Comparison of ENCODE assay signal across 17 cellular contexts in the genomic region with DNA sequence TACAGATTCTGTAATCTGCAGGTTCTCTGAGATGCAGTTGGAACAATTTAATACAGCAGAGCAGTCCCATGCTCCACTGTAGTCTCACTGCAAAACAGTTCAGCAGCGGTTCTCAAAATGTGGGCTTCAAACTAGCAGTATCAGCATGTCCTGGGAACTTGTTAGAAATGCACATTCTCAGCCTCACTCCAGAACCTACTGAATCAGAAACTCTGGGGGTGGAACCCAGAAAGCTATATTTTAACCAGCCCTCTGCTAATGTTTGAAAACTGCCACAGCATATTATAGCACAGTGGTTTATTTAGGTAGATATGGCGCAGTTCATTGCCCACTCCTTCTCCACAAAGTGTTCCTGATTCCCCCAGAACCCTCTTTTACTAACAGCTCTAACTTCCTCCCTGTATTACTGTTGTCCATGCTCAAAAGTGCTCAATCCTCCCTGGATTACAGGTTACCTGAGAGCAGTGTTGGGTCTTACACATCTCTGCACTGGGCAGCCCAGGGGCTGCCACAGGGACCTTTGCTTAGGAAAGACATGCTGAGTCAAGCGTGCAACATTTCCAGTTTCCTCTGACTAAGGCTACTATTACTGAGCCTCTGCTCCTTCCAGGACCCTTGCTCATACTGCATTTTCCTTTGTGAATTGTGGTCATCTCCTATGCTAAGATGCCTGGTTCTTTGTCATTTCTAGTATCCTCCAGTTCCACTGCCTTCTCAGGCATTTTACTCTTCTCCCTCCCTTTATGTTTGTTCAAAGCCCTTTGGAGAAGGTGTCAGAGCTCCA. TPM values are rescaled to one million over a fixed set of nuclear protein-coding genes. Genes with fewer than 3 reads are reported as not detected.
A peak's percentile ranks its signal among the peaks of the same experiment; 100 is the strongest.
DNase-seq lines count a peak whose midpoint lies in the region; ATAC-seq lines count a peak whose summit lies in the region.
"Had no signal": no experiment of that assay in that cellular context is flagged by ENCODE, and none has a peak within 500 bp of the region (broad histone marks: within the 10 kb centered on the region; RNA-seq: fewer than 3 reads in every experiment).

No MANE protein-coding gene starts in this region.

- H3K4me1 Mint-ChIP-seq in stimulated activated effector memory CD8-positive, alpha-beta T cell treated with anti-CD3 and anti-CD28 coated beads, Interleukin-12 subunit alpha, Interleukin-12 subunit beta, amount 100 ng/mL, for 72 hours = peaks cover 6% of the 10 kb centered on the region
- H3K4me1 Mint-ChIP-seq in activated T-cell treated with anti-CD3 and anti-CD28 coated beads, Interleukin-2, amount 50 U/mL, for 4 hours (ENCODE audit: low read depth) = no peaks in the 10 kb centered on the region
- H3K4me1 Mint-ChIP-seq: brain had no signal

- H3K4me1 ChIP-seq in GM23248 (ENCODE audit: insufficient read depth) = peaks cover 25% of the 10 kb centered on the region
- H3K4me1 ChIP-seq: suprapubic skin had no signal

- H3F3A ChIP-seq in GM23248 (ENCODE audit: insufficient read depth) = peaks cover 12% of the 10 kb centered on the region

- no peak overlapping the region for H3K4me3 Mint-ChIP-seq in stimulated activated effector memory CD8-positive, alpha-beta T cell treated with anti-CD3 and anti-CD28 coated beads, Interleukin-12 subunit alpha, Interleukin-12 subunit beta, amount 100 ng/mL, for 72 hours
- no peak overlapping the region for H3K4me3 Mint-ChIP-seq in activated T-cell treated with anti-CD3 and anti-CD28 coated beads, Interleukin-2, amount 50 U/mL, for 4 hours
- H3K4me3 Mint-ChIP-seq: brain, H9, neural crest cell had no signal

- H4K20me1 ChIP-seq in GM23248 (ENCODE audit: insufficient read depth) = no peaks in the 10 kb centered on the region

- H3K27ac Mint-ChIP-seq in stimulated activated effector memory CD8-positive, alpha-beta T cell treated with anti-CD3 and anti-CD28 coated beads, Interleukin-12 subunit alpha, Interleukin-12 subunit beta, amount 100 ng/mL, for 72 hours = no peak overlapping the region
- H3K27ac Mint-ChIP-seq: brain, H9 had no signal

- no peaks in the 10 kb centered on the region for H3K79me2 ChIP-seq in GM23248 (ENCODE audit: insufficient read depth)

- no peaks in the 10 kb centered on the region for H3K9me3 ChIP-seq in GM23248 (ENCODE audit: low read depth)
- no peaks in the 10 kb centered on the region for H3K9me3 ChIP-seq in SK-N-MC (ENCODE audit: low read depth, low read length)
- H3K9me3 ChIP-seq: suprapubic skin had no signal

- no peaks in the 10 kb centered on the region for H3K9me3 Mint-ChIP-seq in stimulated activated effector memory CD8-positive, alpha-beta T cell treated with anti-CD3 and anti-CD28 coated beads, Interleukin-12 subunit alpha, Interleukin-12 subunit beta, amount 100 ng/mL, for 72 hours
- no peaks in the 10 kb centered on the region for H3K9me3 Mint-ChIP-seq in activated T-cell treated with anti-CD3 and anti-CD28 coated beads, Interleukin-2, amount 50 U/mL, for 4 hours
- H3K9me3 Mint-ChIP-seq: neural crest cell had no signal

- peak overlapping the region; percentile 49 for H3K4me2 ChIP-seq in GM23248 (ENCODE audit: unreplicated experiment)

- in situ Hi-C loops in GM23248 (cut with MboI) = no loop called here

- H3K9ac ChIP-seq in GM23248 (peak overlapping the region; percentile 46; the same call in 1 of the 2 replicates), SK-N-MC (ENCODE audit: insufficient read length) (peak overlapping the region; percentile 8)

- H3K27me3 ChIP-seq in GM23248 (replicated peaks; ENCODE audit: insufficient read depth) = no peaks in the 10 kb centered on the region
- H3K27me3 ChIP-seq: suprapubic skin had no signal

- H3K27me3 Mint-ChIP-seq in activated T-cell treated with anti-CD3 and anti-CD28 coated beads, Interleukin-2, amount 50 U/mL, for 4 hours (ENCODE audit: low read depth) = no peaks in the 10 kb centered on the region

- H3K27ac ChIP-seq in GM23248 (peak overlapping the region; percentile 58), SK-N-MC (no peak overlapping the region)
- H3K27ac ChIP-seq: suprapubic skin had no signal

- no peaks in the 10 kb centered on the region for H3K9me2 ChIP-seq in GM23248 (ENCODE audit: insufficient read depth)

- WGBS in GM23248 (ENCODE audit: low coverage in 1 of 2, low lambda C conversion rate in 2 of 2, missing lambda C conversion rate in 2 of 2), 2 experiments = 69 to 70% methylated on average over 3 of the region's 3 CpGs

- no peaks in the 10 kb centered on the region for H3K36me3 ChIP-seq in GM23248 (ENCODE audit: low read depth)
- no peaks in the 10 kb centered on the region for H3K36me3 ChIP-seq in SK-N-MC (ENCODE audit: insufficient read depth, low read length)
- H3K36me3 ChIP-seq: suprapubic skin had no signal

- H2AFZ ChIP-seq in GM23248 = no peak overlapping the region

- DNase-seq in GM23248 (peak; percentile 91), SK-N-MC (ENCODE audit: low read depth, low spot score) (no peak), fibroblast of peridontal ligament (ENCODE audit: extremely low read depth) (peak; percentile 71)
- DNase-seq in stimulated activated effector memory CD8-positive, alpha-beta T cell treated with anti-CD3 and anti-CD28 coated beads, Interleukin-12 subunit alpha, Interleukin-12 subunit beta, amount 100 ng/mL, for 72 hours (ENCODE audit: low spot score in 2 of 2) = no peak
- no peak for DNase-seq in activated T-cell treated with anti-CD3 and anti-CD28 coated beads, Interleukin-2, amount 50 U/mL, for 4 hours
- DNase-seq: activated CD4-positive, alpha-beta T cell treated with anti-CD3 and anti-CD28 coated beads, Interleukin-2, amount 50 U/mL, for 1 hour; effector memory CD4-positive, alpha-beta T cell; H9; MM.1S; NCI-H446 had no signal

- peak; percentile 55 for ATAC-seq in stimulated activated effector memory CD8-positive, alpha-beta T cell treated with anti-CD3 and anti-CD28 coated beads, Interleukin-12 subunit alpha, Interleukin-12 subunit beta, amount 100 ng/mL, for 72 hours
- ATAC-seq in GM21381 (IDR thresholded peaks at IDR 0.05; ENCODE audit: unreplicated experiment) = no peak
- no peak for ATAC-seq in activated T-cell treated with anti-CD3 and anti-CD28 coated beads, Interleukin-2, amount 50 U/mL, for 4 hours
- ATAC-seq in GM19023 (IDR thresholded peaks at IDR 0.05; ENCODE audit: unreplicated experiment) = no peak

- H3K4me3 ChIP-seq in GM23248 = no peak overlapping the region
- no peak overlapping the region for H3K4me3 ChIP-seq in SK-N-MC
- H3K4me3 ChIP-seq: lung, suprapubic skin had no signal

- no peaks in the 10 kb centered on the region for H3K36me3 Mint-ChIP-seq in stimulated activated effector memory CD8-positive, alpha-beta T cell treated with anti-CD3 and anti-CD28 coated beads, Interleukin-12 subunit alpha, Interleukin-12 subunit beta, amount 100 ng/mL, for 72 hours
- no peaks in the 10 kb centered on the region for H3K36me3 Mint-ChIP-seq in activated T-cell treated with anti-CD3 and anti-CD28 coated beads, Interleukin-2, amount 50 U/mL, for 4 hours (ENCODE audit: insufficient read depth)
- H3K36me3 Mint-ChIP-seq: brain had no signal

RNA-seq across cellular contexts. Expression of a gene that starts 7.7 kb away (rescaled TPM):
- 7.6 and 10.0 TPM in 2 replicates for total RNA-seq in GM23248 (2014; rRNA removed; shearing (Covaris generic))
- 7.5 and 8.8 TPM in 2 replicates for polyA plus RNA-seq in GM23248 (2016; fragmentation: Nextera tagmentation; extraction: Ambion mirVana)
- 1 to 10 TPM; 5.0 to 9.8 (median 5.8) TPM for total RNA-seq in activated T-cell treated with anti-CD3 and anti-CD28 coated beads, Interleukin-2, amount 50 U/mL, for 4 hours

RNA-seq across cellular contexts. Expression of a gene that starts 43.3 kb away (rescaled TPM):
- total RNA-seq in GM23248 (2014; rRNA removed; shearing (Covaris generic)) = not detected in 2 replicates
- polyA plus RNA-seq in GM23248 (2016; fragmentation: Nextera tagmentation; extraction: Ambion mirVana) = not detected in 2 replicates
- total RNA-seq in activated T-cell treated with anti-CD3 and anti-CD28 coated beads, Interleukin-2, amount 50 U/mL, for 4 hours = under 1 TPM in 1 of 3 donors, not detected in 2; 0.13 TPM
- total RNA-seq: H9, neural crest cell, OCI-LY7 had no signal

RNA-seq across cellular contexts. Expression of a gene that starts 54.1 kb away (rescaled TPM):
- total RNA-seq in GM23248 (2014; rRNA removed; shearing (Covaris generic)) = 9.9 and 46.3 TPM in 2 replicates
- 11.0 TPM in 2 replicates for polyA plus RNA-seq in GM23248 (2016; fragmentation: Nextera tagmentation; extraction: Ambion mirVana)
- 10 to 100 TPM; 14.4 to 15.8 (median 14.5) TPM for total RNA-seq in activated T-cell treated with anti-CD3 and anti-CD28 coated beads, Interleukin-2, amount 50 U/mL, for 4 hours

Comparison
In these comparisons a context has a peak if more than half of its experiments do, and no peak if none do; other contexts are left out.
1. DNase-seq: peak in GM23248 (single experiment) and fibroblast of peridontal ligament (single experiment); none in SK-N-MC (single experiment), stimulated activated effector memory CD8-positive, alpha-beta T cell treated with anti-CD3 and anti-CD28 coated beads, Interleukin-12 subunit alpha, Interleukin-12 subunit beta, amount 100 ng/mL, for 72 hours (0 of 2) and activated T-cell treated with anti-CD3 and anti-CD28 coated beads, Interleukin-2, amount 50 U/mL, for 4 hours (single experiment).